23 cellular contexts compared by ENCODE assay signal in the genomic region with DNA sequence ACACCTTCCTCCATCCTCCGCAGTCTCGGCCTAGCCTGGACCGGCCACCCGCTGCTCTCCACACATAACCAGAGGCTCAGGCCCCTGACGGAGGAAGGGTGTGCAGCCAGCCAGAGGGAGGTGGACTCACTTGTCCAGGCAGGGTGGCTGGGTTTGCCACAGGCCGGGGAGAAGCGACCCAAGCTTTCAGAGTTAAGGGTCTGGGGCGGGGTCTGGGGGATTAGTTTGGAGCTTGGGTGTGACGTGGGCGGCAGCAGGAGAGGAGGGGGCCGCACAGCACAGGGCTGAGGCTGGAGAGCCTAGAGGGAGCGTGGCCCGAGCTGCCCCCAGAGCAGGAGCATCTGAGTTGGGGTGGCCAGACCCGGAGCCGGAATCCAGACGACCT. TPM values are rescaled to one million over a fixed set of nuclear protein-coding genes. Genes with fewer than 3 reads are reported as not detected.
"Had no signal": no experiment of that assay in that cellular context is flagged by ENCODE, and none has a peak within 500 bp of the region (broad histone marks: within the 10 kb centered on the region; RNA-seq: fewer than 3 reads in every experiment).

No MANE protein-coding gene starts in this region.

- H3K9me3 ChIP-seq: mucosa of descending colon, sigmoid colon, thoracic aorta had no signal

- H3K4me1 Mint-ChIP-seq: activated naive CD4-positive, alpha-beta T cell treated with anti-CD3 and anti-CD28 coated beads, Interleukin-2, amount 10 ng/mL, durations not matched to agents 7 days and 5 days; activated naive CD8-positive, alpha-beta T cell treated with anti-CD3 and anti-CD28 coated beads, Interleukin-2, amount 50 U/mL, for 24 hours; immature natural killer cell had no signal

- H3K27ac Mint-ChIP-seq: activated CD4-positive, alpha-beta memory T cell treated with anti-CD3 and anti-CD28 coated beads for 36 hours; activated naive CD4-positive, alpha-beta T cell treated with anti-CD3 and anti-CD28 coated beads, Interleukin-2, amount 10 ng/mL, durations not matched to agents 7 days and 5 days; activated naive CD8-positive, alpha-beta T cell treated with anti-CD3 and anti-CD28 coated beads, Interleukin-2, amount 50 U/mL, for 24 hours; immature natural killer cell; nephron progenitor cell; type B pancreatic cell had no signal

- H3K9me3 Mint-ChIP-seq: activated naive CD8-positive, alpha-beta T cell treated with anti-CD3 and anti-CD28 coated beads, Interleukin-2, amount 50 U/mL, for 24 hours; immature natural killer cell; nephron progenitor cell; type B pancreatic cell had no signal

- H3K4me3 Mint-ChIP-seq: activated CD4-positive, alpha-beta memory T cell treated with anti-CD3 and anti-CD28 coated beads for 36 hours; activated naive CD4-positive, alpha-beta T cell treated with anti-CD3 and anti-CD28 coated beads, Interleukin-2, amount 10 ng/mL, durations not matched to agents 7 days and 5 days; activated naive CD8-positive, alpha-beta T cell treated with anti-CD3 and anti-CD28 coated beads, Interleukin-2, amount 50 U/mL, for 24 hours; dendritic cell treated with granulocyte-macrophage colony-stimulating factor and Interleukin-4, amounts not matched to agents 40 ng/mL and 50 ng/mL, for 4 days; immature natural killer cell; nephron progenitor cell; type B pancreatic cell had no signal

- H3K27me3 Mint-ChIP-seq: activated CD4-positive, alpha-beta memory T cell treated with anti-CD3 and anti-CD28 coated beads for 36 hours; activated naive CD4-positive, alpha-beta T cell treated with anti-CD3 and anti-CD28 coated beads, Interleukin-2, amount 10 ng/mL, durations not matched to agents 7 days and 5 days; activated naive CD8-positive, alpha-beta T cell treated with anti-CD3 and anti-CD28 coated beads, Interleukin-2, amount 50 U/mL, for 24 hours; dendritic cell treated with granulocyte-macrophage colony-stimulating factor and Interleukin-4, amounts not matched to agents 40 ng/mL and 50 ng/mL, for 4 days; type B pancreatic cell had no signal

- H3K4me1 ChIP-seq: parathyroid adenoma, sigmoid colon had no signal

- DNase-seq: activated CD4-positive, alpha-beta memory T cell treated with anti-CD3 and anti-CD28 coated beads for 36 hours; activated CD4-positive, alpha-beta T cell treated with anti-CD3 and anti-CD28 coated beads for 4 hours; activated CD4-positive, CD25-positive, alpha-beta regulatory T cell; activated effector memory CD4-positive, alpha-beta T cell treated with Interleukin-2 at 50 U/mL for 16 hours; activated naive CD4-positive, alpha-beta T cell treated with anti-CD3 and anti-CD28 coated beads, Interleukin-2, amount 10 ng/mL, durations not matched to agents 7 days and 5 days; activated naive CD8-positive, alpha-beta T cell treated with anti-CD3 and anti-CD28 coated beads, Interleukin-2, amount 50 U/mL, for 24 hours; activated T-cell treated with anti-CD3 and anti-CD28 coated beads, Interleukin-2, amount 50 U/mL, for 48 hours; effector CD4-positive, alpha-beta T cell; erythroblast; foreskin fibroblast; immature natural killer cell; kidney glomerular epithelial cell; mesendoderm; nephron progenitor cell; sigmoid colon; stimulated activated CD4-positive, alpha-beta T cell treated with anti-CD3 and anti-CD28 coated beads, Interleukin-2, amount 100 ng/mL, for 48 hours; stimulated activated naive CD4-positive, alpha-beta T cell treated with Interleukin-2 at 50 U/mL for 16 hours had no signal

- H3K27ac ChIP-seq: parathyroid adenoma, sigmoid colon, thoracic aorta had no signal

- H3K4me3 ChIP-seq: mucosa of descending colon, sigmoid colon, smooth muscle cell, thoracic aorta had no signal

- H3K27me3 ChIP-seq: sigmoid colon had no signal

- ATAC-seq: activated naive CD8-positive, alpha-beta T cell treated with anti-CD3 and anti-CD28 coated beads, Interleukin-2, amount 50 U/mL, for 24 hours had no signal

RNA-seq across cellular contexts. Expression of a gene that starts 22.4 kb away (rescaled TPM):
- total RNA-seq: smooth muscle cell had no signal
